In genomic region chr12:94080684-94081009, GRCh38 we compare ENCODE assay signal across 13 cellular contexts.
DNase-seq lines count a peak whose midpoint lies in the region; ATAC-seq and TF ChIP-seq lines count a peak whose summit lies in the region.
"Had no signal": no experiment of that assay in that cellular context is flagged by ENCODE, and none has a peak within 500 bp of the region (broad histone marks: within the 10 kb centered on the region; RNA-seq: fewer than 3 reads in every experiment).

No MANE protein-coding gene starts in this region.

- no peak overlapping the region for H2AFZ ChIP-seq in PC-3 (ENCODE audit: low read length)

- H3K27me3 ChIP-seq in A673 (replicated peaks; ENCODE audit: insufficient read depth, low read depth, low read length, poor library complexity) (no peaks in the 10 kb centered on the region), PC-3 (ENCODE audit: low read length) (no peaks in the 10 kb centered on the region)
- H3K27me3 ChIP-seq: BE2C, MG63 had no signal

- peak overlapping the region; percentile 28 for H3K27ac ChIP-seq in A673 (ENCODE audit: low read depth, low read length, poor library complexity, severe bottlenecking)
- no peak overlapping the region for H3K27ac ChIP-seq in PC-3 (ENCODE audit: low read length)
- H3K27ac ChIP-seq: SJSA1 had no signal

- POLR2A ChIA-PET in A673 (lab: Charles Lee; ENCODE audit: low non-redundant PET) = no interaction called here
- POLR2A ChIA-PET in PC-3 (lab: Charles Lee; ENCODE audit: unreplicated experiment) = no interaction called here

- intact Hi-C loops in A673 (cut with micrococcal nuclease; ENCODE audit: unreplicated experiment) = no loop called here
- intact Hi-C loops in PC-3 (cut with micrococcal nuclease) = no loop called here

- BruUV-seq in A673 (replicated peaks; lab: Mats Ljungman, UMichigan) (no TSS peak), PC-3 (replicated peaks; lab: Mats Ljungman, UMichigan) (no TSS peak)

- DNase-seq in A673 (ENCODE audit: low spot score) (no peak), DMS53 treated with DMSO at 0.1 percent for 48 hours (lab: John Stamatoyannopoulos, UW; ENCODE audit: unreplicated experiment) (peak; percentile 18), NCI-H446 treated with DMSO at 0.1 percent for 48 hours (lab: John Stamatoyannopoulos, UW) (peak; percentile 67), PC-3 (no peak), hypothalamus (lab: John Stamatoyannopoulos, UW) (no peak)
- no peak for DNase-seq in activated CD8-positive, alpha-beta memory T cell treated with anti-CD3 and anti-CD28 coated beads for 24 hours
- DNase-seq: BE2C; CD8-positive, alpha-beta memory T cell; H7; MG63; NCI-H1417 treated with DMSO at 0.1 percent for 48 hours had no signal

- CTCF ChIA-PET in A673 (lab: Charles Lee) (no interaction called here), PC-3 (lab: Charles Lee) (no interaction called here)

- no peaks in the 10 kb centered on the region for H3K79me2 ChIP-seq in PC-3 (ENCODE audit: low read length)

- ATAC-seq in PC-3 (peak; percentile 79), HG03159 (IDR thresholded peaks at IDR 0.05; ENCODE audit: unreplicated experiment) (no peak)

- H3K4me3 ChIP-seq in A673 (ENCODE audit: low read depth, low read length, poor library complexity, severe bottlenecking) = no peak overlapping the region
- H3K4me3 ChIP-seq in PC-3 (ENCODE audit: low read length) = no peak overlapping the region
- H3K4me3 ChIP-seq: MG63, SJSA1 had no signal

- H3K9me2 ChIP-seq in PC-3 (replicated peaks; ENCODE audit: low read length) = no peaks in the 10 kb centered on the region

- H3K9me3 ChIP-seq in A673 (ENCODE audit: low read depth, low read length, poor library complexity, severe bottlenecking) = no peaks in the 10 kb centered on the region
- no peaks in the 10 kb centered on the region for H3K9me3 ChIP-seq in PC-3 (ENCODE audit: low read length)
- H3K9me3 ChIP-seq: BE2C, MG63, SJSA1 had no signal

- no peaks in the 10 kb centered on the region for H3K36me3 ChIP-seq in A673 (ENCODE audit: insufficient read depth, low read length, poor library complexity, severe bottlenecking)
- H3K36me3 ChIP-seq in PC-3 (ENCODE audit: low read depth, low read length) = no peaks in the 10 kb centered on the region
- H3K36me3 ChIP-seq: BE2C, MG63, SJSA1 had no signal

- TF ChIP-seq CTCF in A673 (conservative IDR thresholded peaks at IDR 0.05; ENCODE audit: low read depth, low read length) (no peak), PC-3 (conservative IDR thresholded peaks at IDR 0.05; ENCODE audit: low read depth, low read length) (no peak)

- H3F3A ChIP-seq in PC-3 (ENCODE audit: low read length, unreplicated experiment) = no peaks in the 10 kb centered on the region

- H3K9ac ChIP-seq in PC-3 (ENCODE audit: low read length) = no peak overlapping the region

- no peak overlapping the region for H3K4me2 ChIP-seq in PC-3 (ENCODE audit: low read length)

- H4K20me1 ChIP-seq in PC-3 (ENCODE audit: low read length) = no peaks in the 10 kb centered on the region

- peaks cover 29% of the 10 kb centered on the region for H3K4me1 ChIP-seq in A673 (ENCODE audit: insufficient read depth, low read length, poor library complexity, severe bottlenecking)
- no peaks in the 10 kb centered on the region for H3K4me1 ChIP-seq in PC-3 (ENCODE audit: insufficient read depth, low read length)
- H3K4me1 ChIP-seq: BE2C, SJSA1 had no signal

Comparison
In these comparisons a context has a peak if more than half of its experiments do, and no peak if none do; other contexts are left out.
1. DNase-seq: peak in DMS53 treated with DMSO at 0.1 percent for 48 hours (single experiment) and NCI-H446 treated with DMSO at 0.1 percent for 48 hours (single experiment); none in A673 (single experiment), PC-3 (single experiment), hypothalamus (0 of 51) and activated CD8-positive, alpha-beta memory T cell treated with anti-CD3 and anti-CD28 coated beads for 24 hours (single experiment).